In genomic region chr5:32387176-32387575, GRCh38 we compare ENCODE assay signal across 23 cellular contexts. TPM values are rescaled to one million over a fixed set of nuclear protein-coding genes. Genes with fewer than 3 reads are reported as not detected.
A peak's percentile ranks its signal among the peaks of the same experiment; 100 is the strongest.
DNase-seq lines count a peak whose midpoint lies in the region; FAIRE-seq and TF ChIP-seq lines count a peak whose summit lies in the region.
"Had no signal": no experiment of that assay in that cellular context is flagged by ENCODE, and none has a peak within 500 bp of the region (broad histone marks: within the 10 kb centered on the region; RNA-seq: fewer than 3 reads in every experiment).

No MANE protein-coding gene starts in this region.

- H3K27me3 ChIP-seq in rectal smooth muscle tissue (ENCODE audit: control insufficient read depth, insufficient read depth, low read length), result no peaks in the 10 kb centered on the region
- no peaks in the 10 kb centered on the region for H3K27me3 ChIP-seq in spleen (replicated peaks in 1 of 7)
- H3K27me3 ChIP-seq in PC-9 (ENCODE audit: insufficient read depth, low read depth), result no peaks in the 10 kb centered on the region
- H3K27me3 ChIP-seq: body of pancreas, thyroid gland had no signal

- H3K79me2 ChIP-seq in PC-9 (ENCODE audit: low read depth), result no peaks in the 10 kb centered on the region

- WGBS in spleen, 5 donors, result 78 to 89% (median 88%) methylated on average over 2 of the region's 2 CpGs

- no peak for TF ChIP-seq POLR2A in NB4 (IDR thresholded peaks at IDR 0.05; ENCODE audit: extremely low read depth, insufficient read length)
- no peak for TF ChIP-seq POLR2A in spleen (IDR thresholded peaks at IDR 0.05)

- CTCF ChIA-PET in PC-9 (lab: Charles Lee), result interaction anchor here (0.5 to 0.6 kb wide), 2 partner anchors 322 to 905 kb away, joined by 3 to 4 read pairs; no protein-coding TSS in a partner anchor

- POLR2A ChIA-PET in PC-9 (lab: Charles Lee; ENCODE audit: unreplicated experiment), result no interaction called here

- TF ChIP-seq CTCF in CD14-positive monocyte (IDR thresholded peaks at IDR 0.05), result no peak
- TF ChIP-seq CTCF in NB4 (IDR thresholded peaks at IDR 0.05; ENCODE audit: low read depth, low read length), result no peak
- TF ChIP-seq CTCF in fibroblast of mammary gland (conservative IDR thresholded peaks at IDR 0.05; ENCODE audit: control insufficient read depth, insufficient read depth, low read depth, low read length), result no peak
- TF ChIP-seq CTCF in type B pancreatic cell (conservative IDR thresholded peaks at IDR 0.05), result no peak
- TF ChIP-seq CTCF in spleen (IDR thresholded peaks at IDR 0.05 in 8 of 11, conservative IDR thresholded peaks at IDR 0.05 in 3 of 11), result no peak
- no peak for TF ChIP-seq CTCF in PC-9 (conservative IDR thresholded peaks at IDR 0.05)

- H3K4me3 Mint-ChIP-seq in CD14-positive monocyte (no peak overlapping the region), type B pancreatic cell (no peak overlapping the region)
- H3K4me3 Mint-ChIP-seq: activated naive CD8-positive, alpha-beta T cell treated with anti-CD3 and anti-CD28 coated beads for 36 hours; activated T-helper 17 cell treated with anti-CD3 and anti-CD28 coated beads, Interleukin-2, amount 50 U/mL, for 72 hours; neural crest cell; stimulated activated memory B cell treated with anti-CD40 and anti-IgM and Interleukin-4, amounts not matched to agents 10 μg/mL and 1 μg/mL and 100 μg/mL, for 72 hours had no signal

- no TSS peak for BruUV-seq in PC-9 (replicated peaks; lab: Mats Ljungman, UMichigan)

- H3K4me2 ChIP-seq in PC-9, result no peak overlapping the region

- H3K27me3 Mint-ChIP-seq in CD14-positive monocyte (ENCODE audit: low read depth in 3 of 3), result no peaks in the 10 kb centered on the region
- no peaks in the 10 kb centered on the region for H3K27me3 Mint-ChIP-seq in type B pancreatic cell
- H3K27me3 Mint-ChIP-seq: activated naive CD8-positive, alpha-beta T cell treated with anti-CD3 and anti-CD28 coated beads for 36 hours; activated T-helper 17 cell treated with anti-CD3 and anti-CD28 coated beads, Interleukin-2, amount 50 U/mL, for 72 hours; progenitor cell of endocrine pancreas; stimulated activated memory B cell treated with anti-CD40 and anti-IgM and Interleukin-4, amounts not matched to agents 10 μg/mL and 1 μg/mL and 100 μg/mL, for 72 hours had no signal

- H3K9me3 ChIP-seq in spleen (no peaks in the 10 kb centered on the region), PC-9 (ENCODE audit: insufficient read depth, low read depth) (no peaks in the 10 kb centered on the region)
- H3K9me3 ChIP-seq: body of pancreas, mucosa of descending colon, thyroid gland had no signal

- no peak overlapping the region for H3K9ac ChIP-seq in rectal smooth muscle tissue (ENCODE audit: low read length)

- peaks cover 57 to 67% of the 10 kb centered on the region in 2 donors for H3K36me3 Mint-ChIP-seq in CD14-positive monocyte
- peaks cover 30% of the 10 kb centered on the region for H3K36me3 Mint-ChIP-seq in type B pancreatic cell

- no peak overlapping the region for H2AFZ ChIP-seq in PC-9

- peaks cover 36% of the 10 kb centered on the region for H3K4me1 Mint-ChIP-seq in CD14-positive monocyte
- peaks cover 5% of the 10 kb centered on the region for H3K4me1 Mint-ChIP-seq in type B pancreatic cell (ENCODE audit: unreplicated experiment)
- H3K4me1 Mint-ChIP-seq: activated naive CD8-positive, alpha-beta T cell treated with anti-CD3 and anti-CD28 coated beads for 36 hours; neural crest cell; stimulated activated memory B cell treated with anti-CD40 and anti-IgM and Interleukin-4, amounts not matched to agents 10 μg/mL and 1 μg/mL and 100 μg/mL, for 72 hours had no signal

- no peaks in the 10 kb centered on the region for H3K9me2 ChIP-seq in PC-9 (ENCODE audit: insufficient read depth)

- H3K9me3 Mint-ChIP-seq in CD14-positive monocyte (no peaks in the 10 kb centered on the region), type B pancreatic cell (no peaks in the 10 kb centered on the region)
- H3K9me3 Mint-ChIP-seq: activated naive CD8-positive, alpha-beta T cell treated with anti-CD3 and anti-CD28 coated beads for 36 hours; activated T-helper 17 cell treated with anti-CD3 and anti-CD28 coated beads, Interleukin-2, amount 50 U/mL, for 72 hours; neural crest cell; stimulated activated memory B cell treated with anti-CD40 and anti-IgM and Interleukin-4, amounts not matched to agents 10 μg/mL and 1 μg/mL and 100 μg/mL, for 72 hours had no signal

- peak overlapping the region; percentile 54 for H3K4me3 ChIP-seq in NB4 (ENCODE audit: low read depth, low read length)
- no peak overlapping the region for H3K4me3 ChIP-seq in fibroblast of mammary gland (ENCODE audit: control insufficient read depth, low read depth, low read length)
- no peak overlapping the region for H3K4me3 ChIP-seq in rectal smooth muscle tissue (ENCODE audit: low read length)
- no peak overlapping the region for H3K4me3 ChIP-seq in spleen
- H3K4me3 ChIP-seq in PC-9, result no peak overlapping the region
- H3K4me3 ChIP-seq: body of pancreas, mucosa of descending colon, skin epidermis, thyroid gland had no signal

- H3K4me1 ChIP-seq in rectal smooth muscle tissue (ENCODE audit: control insufficient read depth, insufficient read depth, low read length) (peaks cover 3% of the 10 kb centered on the region), spleen (peaks cover 0 to 3% (median 0%) of the 10 kb centered on the region in 6 donors), PC-9 (replicated peaks; ENCODE audit: insufficient read depth) (no peaks in the 10 kb centered on the region)
- H3K4me1 ChIP-seq: body of pancreas, thyroid gland had no signal

- H4K20me1 ChIP-seq in PC-9 (ENCODE audit: insufficient read depth), result peaks cover 26% of the 10 kb centered on the region; the same call in 1 of the 2 replicates

- H3F3A ChIP-seq in PC-9 (ENCODE audit: insufficient read depth, low read depth), result peaks cover 25% of the 10 kb centered on the region

- H3K36me3 ChIP-seq in rectal smooth muscle tissue (ENCODE audit: control insufficient read depth, insufficient read depth, low read length) (peaks cover 13% of the 10 kb centered on the region), spleen (peaks cover 0 to 100% (median 83%) of the 10 kb centered on the region in 6 donors), PC-9 (ENCODE audit: low read depth) (peaks cover 84% of the 10 kb centered on the region)

- H3K27ac ChIP-seq in rectal smooth muscle tissue (ENCODE audit: low read depth, low read length) (peak overlapping the region; percentile 40), spleen (no peak overlapping the region), PC-9 (no peak overlapping the region)
- H3K27ac ChIP-seq: body of pancreas, thyroid gland had no signal

- DNase-seq in CD14-positive monocyte (ENCODE audit: low spot score), result no peak
- no peak for DNase-seq in NB4 (ENCODE audit: low read depth)
- DNase-seq in fibroblast of mammary gland (ENCODE audit: low read depth), result peak; percentile 48
- no peak for DNase-seq in type B pancreatic cell (ENCODE audit: extremely low spot score, unreplicated experiment)
- DNase-seq in spleen, result no peak
- no peak for DNase-seq in PC-9
- no peak for DNase-seq in RCC 7860 (ENCODE audit: low spot score)
- DNase-seq: activated CD4-positive, alpha-beta T cell treated with anti-CD3 and anti-CD28 coated beads for 4 hours; activated naive CD8-positive, alpha-beta T cell treated with anti-CD3 and anti-CD28 coated beads for 36 hours; body of pancreas; GF-D8; HCEC 1CT; KBM-7; mucosa of descending colon; NCI-H187; NCI-H69; thyroid gland had no signal

- intact Hi-C loops in CD14-positive monocyte (cut with micrococcal nuclease) (loop anchor here in 1 of 2 donors (10.0 kb wide), 1 partner anchor 58 kb away; the partner anchor contains the start of gene ZFR), spleen (cut with DNase I; ENCODE audit: low total_unique reads) (no loop called here), PC-9 (cut with micrococcal nuclease; ENCODE audit: unreplicated experiment) (no loop called here)

- H3K27ac Mint-ChIP-seq in CD14-positive monocyte, result peak overlapping the region in 4 of 7 donors; percentile 24 to 98 (median 59)
- H3K27ac Mint-ChIP-seq in type B pancreatic cell, result no peak overlapping the region
- H3K27ac Mint-ChIP-seq: activated naive CD8-positive, alpha-beta T cell treated with anti-CD3 and anti-CD28 coated beads for 36 hours; progenitor cell of endocrine pancreas; stimulated activated memory B cell treated with anti-CD40 and anti-IgM and Interleukin-4, amounts not matched to agents 10 μg/mL and 1 μg/mL and 100 μg/mL, for 72 hours had no signal

- no peak for FAIRE-seq in RCC 7860 (lab: Jason Lieb, UNC)

RNA-seq across cellular contexts. Expression of gene ZFR, which starts 57.4 kb away (rescaled TPM):
- polyA plus RNA-seq in CD14-positive monocyte (10 to 100 TPM; 62.3 to 81.8 TPM), spleen (10 to 100 TPM; 25.1 to 29.8 (median 26.5) TPM)
- total RNA-seq in type B pancreatic cell (ENCODE audit: low replicate concordance) (56.7 and 67.1 TPM in 2 replicates), spleen (10 to 100 TPM; 48.0 to 74.5 (median 53.3) TPM), PC-9 (2021) (51.8 and 69.2 TPM in 2 replicates)
